Comparison of ENCODE assay signal across 12 cellular contexts in genomic region chr9:131475111-131475955, GRCh38. TPM values are rescaled to one million over a fixed set of nuclear protein-coding genes. Genes with fewer than 3 reads are reported as not detected.
A peak's percentile ranks its signal among the peaks of the same experiment; 100 is the strongest.
DNase-seq lines count a peak whose midpoint lies in the region; ATAC-seq and TF ChIP-seq lines count a peak whose summit lies in the region.
"Had no signal": no experiment of that assay in that cellular context is flagged by ENCODE, and none has a peak within 500 bp of the region (broad histone marks: within the 10 kb centered on the region; RNA-seq: fewer than 3 reads in every experiment).

No MANE protein-coding gene starts in this region.

- H3K9ac ChIP-seq in endodermal cell (ENCODE audit: extremely low read depth, low read length, poor library complexity, severe bottlenecking), result no peak overlapping the region

- H3K27ac Mint-ChIP-seq in endodermal cell (peak overlapping the region; percentile 39), natural killer cell (peak overlapping the region in 1 of 2 donors; percentile 73), Calu3 (ENCODE audit: unreplicated experiment) (no peak overlapping the region)
- H3K27ac Mint-ChIP-seq: activated CD4-positive, alpha-beta memory T cell treated with anti-CD3 and anti-CD28 coated beads for 36 hours had no signal

- H3K36me3 Mint-ChIP-seq in endodermal cell (ENCODE audit: low read depth) (peaks cover 84% of the 10 kb centered on the region), natural killer cell (peaks cover 18% of the 10 kb centered on the region), Calu3 (ENCODE audit: insufficient read depth, unreplicated experiment) (peaks cover 46% of the 10 kb centered on the region)

- DNase-seq in Right ventricle myocardium inferior (ENCODE audit: missing footprints) (no peak), left ventricle myocardium superior (no peak), endodermal cell (no peak), natural killer cell (no peak), Calu3 (no peak), omental fat pad (ENCODE audit: low spot score) (no peak), NCI-H146 (lab: John Stamatoyannopoulos, UW) (no peak)
- DNase-seq: activated CD4-positive, alpha-beta memory T cell treated with anti-CD3 and anti-CD28 coated beads for 36 hours; activated T-cell treated with anti-CD3 and anti-CD28 coated beads, Interleukin-2, amount 50 U/mL, for 1 hour; NCI-H82 had no signal

- intact Hi-C loops in Right ventricle myocardium inferior (cut with DNase I) (loop anchor here (5.0 kb wide), 2 partner anchors 103 to 123 kb away; no protein-coding TSS in a partner anchor), left ventricle myocardium superior (cut with micrococcal nuclease) (no loop called here), natural killer cell (cut with micrococcal nuclease) (no loop called here), Calu3 (cut with micrococcal nuclease; ENCODE audit: unreplicated experiment) (no loop called here)

- H3K9me3 Mint-ChIP-seq in endodermal cell (no peaks in the 10 kb centered on the region), natural killer cell (no peaks in the 10 kb centered on the region), Calu3 (ENCODE audit: low read depth, unreplicated experiment) (no peaks in the 10 kb centered on the region)
- H3K9me3 Mint-ChIP-seq: activated CD4-positive, alpha-beta memory T cell treated with anti-CD3 and anti-CD28 coated beads for 36 hours had no signal

- H3K27me3 ChIP-seq in endodermal cell (ENCODE audit: control insufficient read depth, insufficient read depth, low read length, poor library complexity, severe bottlenecking), result no peaks in the 10 kb centered on the region
- H3K27me3 ChIP-seq: Peyer's patch had no signal

- no TSS peak for BruUV-seq in Calu3 (replicated peaks; lab: Mats Ljungman, UMichigan)

- H3K27me3 Mint-ChIP-seq in endodermal cell (ENCODE audit: insufficient read depth) (no peaks in the 10 kb centered on the region), natural killer cell (ENCODE audit: low read depth in 2 of 2) (no peaks in the 10 kb centered on the region), Calu3 (ENCODE audit: unreplicated experiment) (no peaks in the 10 kb centered on the region)
- H3K27me3 Mint-ChIP-seq: activated CD4-positive, alpha-beta memory T cell treated with anti-CD3 and anti-CD28 coated beads for 36 hours had no signal

- H3K9me3 ChIP-seq in endodermal cell (ENCODE audit: control insufficient read depth, low read length), result no peaks in the 10 kb centered on the region
- H3K9me3 ChIP-seq: Peyer's patch had no signal

- H3K36me3 ChIP-seq in endodermal cell (ENCODE audit: control insufficient read depth, insufficient read depth, low read length), result peaks cover 95% of the 10 kb centered on the region

- CTCF ChIA-PET in Calu3 (lab: Charles Lee), result no interaction called here

- no peak overlapping the region for H3K27ac ChIP-seq in endodermal cell (ENCODE audit: low read depth, low read length)
- H3K27ac ChIP-seq: Peyer's patch had no signal

- no peak overlapping the region for H3K4me3 ChIP-seq in endodermal cell (ENCODE audit: low read length)
- H3K4me3 ChIP-seq: Peyer's patch had no signal

- TF ChIP-seq CTCF in endodermal cell (conservative IDR thresholded peaks at IDR 0.05) (no peak), natural killer cell (IDR thresholded peaks at IDR 0.05) (no peak), Calu3 (IDR thresholded peaks at IDR 0.05; ENCODE audit: unreplicated experiment) (no peak), omental fat pad (IDR thresholded peaks at IDR 0.05) (no peak)

- H3K4me1 ChIP-seq in endodermal cell (ENCODE audit: control insufficient read depth, insufficient read depth, low read length), result no peaks in the 10 kb centered on the region
- H3K4me1 ChIP-seq: Peyer's patch had no signal

- WGBS in endodermal cell (ENCODE audit: insufficient coverage in 1 of 2, insufficient read length in 1 of 2), 2 experiments, result 95 to 97% methylated on average over 43 to 46 of the region's 46 CpGs

- H3K4me1 Mint-ChIP-seq in endodermal cell (no peaks in the 10 kb centered on the region), natural killer cell (peaks cover under 1 to 13% of the 10 kb centered on the region in 2 donors), Calu3 (ENCODE audit: low read depth, unreplicated experiment) (peaks cover 11% of the 10 kb centered on the region)

- peak; percentile 5 for ATAC-seq in Right ventricle myocardium inferior
- no peak for ATAC-seq in left ventricle myocardium superior
- ATAC-seq in natural killer cell, result no peak
- no peak for ATAC-seq in activated CD4-positive, CD25-positive, alpha-beta regulatory T cell treated with anti-CD3 and anti-CD28 coated beads, Interleukin-2, amount 50 U/mL, for 24 hours
- ATAC-seq in omental fat pad (ENCODE audit: low FRiP score), result no peak

- H3K4me3 Mint-ChIP-seq in endodermal cell (no peak overlapping the region), natural killer cell (peak overlapping the region; percentile 9), Calu3 (ENCODE audit: low read depth, unreplicated experiment) (no peak overlapping the region)
- H3K4me3 Mint-ChIP-seq: activated CD4-positive, alpha-beta memory T cell treated with anti-CD3 and anti-CD28 coated beads for 36 hours had no signal

RNA-seq across cellular contexts. Expression of gene POMT1, which starts 27.4 kb away (rescaled TPM):
- total RNA-seq in Right ventricle myocardium inferior, result 21.2 TPM
- 19.9 TPM for total RNA-seq in left ventricle myocardium superior
- 10 to 100 TPM; 42.3 to 53.8 TPM for total RNA-seq in endodermal cell
- 42.0 TPM for polyA plus RNA-seq in endodermal cell (2013, experiment 1 of 2)
- polyA plus RNA-seq in endodermal cell (2013, experiment 2 of 2), result 35.6 TPM
- total RNA-seq in natural killer cell, result 10 to 100 TPM; 35.5 to 38.8 (median 36.3) TPM
- total RNA-seq in Calu3 (2022), result 13.6 and 15.8 TPM in 2 replicates
- total RNA-seq in omental fat pad, result 10 to 100 TPM; 18.7 to 23.5 (median 19.7) TPM

RNA-seq across cellular contexts. Expression of gene UCK1, which starts 55.7 kb away (rescaled TPM):
- 23.5 TPM for total RNA-seq in Right ventricle myocardium inferior
- 28.6 TPM for total RNA-seq in left ventricle myocardium superior
- 10 to 100 TPM; 37.9 to 42.9 TPM for total RNA-seq in endodermal cell
- 28.4 TPM for polyA plus RNA-seq in endodermal cell (2013, experiment 1 of 2)
- polyA plus RNA-seq in endodermal cell (2013, experiment 2 of 2), result 23.8 TPM
- total RNA-seq in natural killer cell, result 10 to 100 TPM; 29.9 to 35.2 (median 30.2) TPM
- total RNA-seq in Calu3 (2022), result 16.0 and 19.6 TPM in 2 replicates
- total RNA-seq in omental fat pad, result 10 to 100 TPM; 25.0 to 38.5 (median 32.7) TPM
